7 cellular contexts compared by ENCODE assay signal in genomic region chr21:45315676-45316470, GRCh38. TPM values are rescaled to one million over a fixed set of nuclear protein-coding genes. Genes with fewer than 3 reads are reported as not detected.
DNase-seq lines count a peak whose midpoint lies in the region; ATAC-seq, FAIRE-seq and TF ChIP-seq lines count a peak whose summit lies in the region.
"Not testable (repeated sequence)": the region's sequence is repeated elsewhere in the genome, so short reads cannot be mapped to it uniquely, and the experiment has no call there.

No MANE protein-coding gene starts in this region.

- H3K9me3 ChIP-seq in IMR-90 (ENCODE audit: control insufficient read depth, insufficient read depth, low read length); K562 (replicated peaks; ENCODE audit: control insufficient read depth, insufficient read depth, low read depth, low read length); upper lobe of left lung: not testable (repeated sequence)

- H3K4me1 Mint-ChIP-seq in activated CD4-positive, alpha-beta T cell treated with anti-CD3 and anti-CD28 coated beads for 36 hours = not testable (repeated sequence)

- H3K14ac ChIP-seq in IMR-90 (replicated peaks; ENCODE audit: low read depth, low read length) = not testable (repeated sequence)

- TF ChIP-seq RAD21 in IMR-90 (IDR thresholded peaks at IDR 0.05; ENCODE audit: low read length); K562 (CRISPR knock-in tag; conservative IDR thresholded peaks at IDR 0.05 in 1 of 2, IDR thresholded peaks at IDR 0.05 in 1 of 2): not testable (repeated sequence)

- 0 out of 2 replicates have a peak overlapping the region, but pooled peaks have one; percentile 3 for H2BK20ac ChIP-seq in IMR-90 (ENCODE audit: low read depth, low read length)

- H4K8ac ChIP-seq in IMR-90 (ENCODE audit: low read depth in 2 of 2, low read length in 2 of 2) = not testable (repeated sequence)

- not testable (repeated sequence) for H3K27me3 Mint-ChIP-seq in activated CD4-positive, alpha-beta T cell treated with anti-CD3 and anti-CD28 coated beads for 36 hours

- 0 out of 2 replicates have a peak overlapping the region, but pooled peaks have one; percentile 46 for H4K91ac ChIP-seq in IMR-90 (ENCODE audit: insufficient read depth, low read depth, low read length)

- H3K27ac ChIP-seq in IMR-90 (ENCODE audit: insufficient read depth, low read length); K562 (ENCODE audit: extremely low read depth, low read depth, low read length): not testable (repeated sequence)
- H3K27ac ChIP-seq in upper lobe of left lung = peak overlapping the region; percentile 85 to 96 (median 91)

- not testable (repeated sequence) for H3K23ac ChIP-seq in IMR-90 (ENCODE audit: low read depth, low read length)

- not testable (repeated sequence) for H3K79me2 ChIP-seq in K562 (ENCODE audit: control insufficient read depth, insufficient read depth, low read length)

- TF ChIP-seq POLR2A in IMR-90 (IDR thresholded peaks at IDR 0.05; ENCODE audit: low read depth, low read length); K562 (conservative IDR thresholded peaks at IDR 0.05); upper lobe of left lung (IDR thresholded peaks at IDR 0.05): not testable (repeated sequence)

- not testable (repeated sequence) for H3K4me2 ChIP-seq in IMR-90 (ENCODE audit: low read depth, low read length); K562 (ENCODE audit: insufficient read depth, low read length)

- not testable (repeated sequence) for H3K9ac ChIP-seq in IMR-90 (ENCODE audit: low read depth, low read length); K562 (ENCODE audit: insufficient read depth in 1 of 2, low read depth in 2 of 2, low read length in 2 of 2)

- not testable (repeated sequence) for H3K9me3 Mint-ChIP-seq in activated CD4-positive, alpha-beta T cell treated with anti-CD3 and anti-CD28 coated beads for 36 hours (ENCODE audit: low read depth)

- not testable (repeated sequence) for FAIRE-seq in K562 (lab: Jason Lieb, UNC)

- dilution Hi-C loops in IMR-90 (cut with HindIII; ENCODE audit: low sequenced_read_pairs, unreplicated experiment) = not testable (repeated sequence)

- H3K36me3 ChIP-seq in IMR-90 (ENCODE audit: control insufficient read depth, insufficient read depth, low read length); K562 (ENCODE audit: control insufficient read depth, insufficient read depth, low read length); upper lobe of left lung: not testable (repeated sequence)

- ATAC-seq in IMR-90 (ENCODE audit: low read depth); activated CD4-positive, alpha-beta T cell treated with anti-CD3 and anti-CD28 coated beads for 36 hours; K562; upper lobe of left lung (ENCODE audit: low FRiP score in 2 of 2): not testable (repeated sequence)

- H3K4me3 Mint-ChIP-seq in activated CD4-positive, alpha-beta T cell treated with anti-CD3 and anti-CD28 coated beads for 36 hours = not testable (repeated sequence)

- H2BK5ac ChIP-seq in IMR-90 (ENCODE audit: low read depth, low read length, poor library complexity, severe bottlenecking) = not testable (repeated sequence)

- in situ Hi-C loops in IMR-90 (cut with MboI; ENCODE audit: low sequenced_read_pairs); K562 (cut with MboI): not testable (repeated sequence)

- H4K20me1 ChIP-seq in IMR-90 (ENCODE audit: insufficient read depth, low read length); K562 (replicated peaks; ENCODE audit: control insufficient read depth, insufficient read depth, low read length): not testable (repeated sequence)

- TF ChIP-seq EP300 in K562 (IDR thresholded peaks at IDR 0.05; ENCODE audit: low read length); upper lobe of left lung (IDR thresholded peaks at IDR 0.05): not testable (repeated sequence)

- H2BK120ac ChIP-seq in IMR-90 (ENCODE audit: low read depth, low read length) = not testable (repeated sequence)

- not testable (repeated sequence) for H3K27ac Mint-ChIP-seq in activated CD4-positive, alpha-beta T cell treated with anti-CD3 and anti-CD28 coated beads for 36 hours

- not testable (repeated sequence) for H3K4me3 ChIP-seq in IMR-90 (ENCODE audit: insufficient read depth, low read depth, low read length); K562; upper lobe of left lung

- not testable (repeated sequence) for H3K79me1 ChIP-seq in IMR-90 (ENCODE audit: low read depth in 1 of 2, low read length in 2 of 2)

- not testable (repeated sequence) for H3K27me3 ChIP-seq in IMR-90 (ENCODE audit: control insufficient read depth, insufficient read depth, low read length); upper lobe of left lung
- H3K27me3 ChIP-seq in K562 (ENCODE audit: control insufficient read depth in 2 of 2, insufficient read depth in 2 of 2, low read length in 2 of 2) = peaks cover 15 to 17% of the 10 kb centered on the region in 2 experiments; a peak in 4 of 5 replicates

- H2AFZ ChIP-seq in IMR-90 (replicated peaks; ENCODE audit: low read length, poor library complexity); K562 (ENCODE audit: low read depth, low read length): not testable (repeated sequence)

- TF ChIP-seq CTCF in IMR-90 (conservative IDR thresholded peaks at IDR 0.05; ENCODE audit: low read depth, low read length); K562 (IDR thresholded peaks at IDR 0.05 in 2 of 3, conservative IDR thresholded peaks at IDR 0.05 in 1 of 3; ENCODE audit: insufficient read depth in 2 of 3, low read depth in 1 of 3, low read length in 3 of 3); upper lobe of left lung (IDR thresholded peaks at IDR 0.05): not testable (repeated sequence)

- CTCF ChIA-PET in IMR-90 (lab: Yijun Ruan, JAX); activated CD4-positive, alpha-beta T cell treated with anti-CD3 and anti-CD28 coated beads for 36 hours (lab: Charles Lee): not testable (repeated sequence)
- CTCF ChIA-PET in K562 (lab: Yijun Ruan, JAX; ENCODE audit: low intra/inter-chr PET ratio) = interaction anchor here (0.6 kb wide), 1 partner anchor 177 kb away, joined by 3 read pairs; no protein-coding TSS in a partner anchor

- no CpG with 5 or more reads among the region's 7 CpGs for WGBS in IMR-90 (ENCODE audit: extremely low coverage in 2 of 2, insufficient read length in 1 of 2), 2 experiments
- whole genome bisulfite sequencing in K562 (ENCODE audit: insufficient coverage, low coverage, missing lambda C conversion rate) = 16% methylated on average over 7 of the region's 7 CpGs
- WGBS in upper lobe of left lung, 2 donors = 44 to 54% methylated on average over 7 of the region's 7 CpGs

- not testable (repeated sequence) for H3K36me3 Mint-ChIP-seq in activated CD4-positive, alpha-beta T cell treated with anti-CD3 and anti-CD28 coated beads for 36 hours (ENCODE audit: low read depth)

- H3K9me1 ChIP-seq in IMR-90 (ENCODE audit: insufficient read depth, low read length) = peaks cover 22% of the 10 kb centered on the region
- H3K9me1 ChIP-seq in K562 (ENCODE audit: control insufficient read depth, insufficient read depth, low read length) = not testable (repeated sequence)

- intact Hi-C loops in IMR-90 (cut with micrococcal nuclease); activated CD4-positive, alpha-beta T cell treated with anti-CD3 and anti-CD28 coated beads for 36 hours (cut with DNase I, micrococcal nuclease); K562 (cut with micrococcal nuclease); cardiac septum (cut with DNase I): not testable (repeated sequence)

- not testable (repeated sequence) for H4K5ac ChIP-seq in IMR-90 (ENCODE audit: low read depth, low read length)

- BruUV-seq in IMR-90 (replicated peaks; lab: Mats Ljungman, UMichigan); K562 (replicated peaks; lab: Mats Ljungman, UMichigan): not testable (repeated sequence)

- not testable (repeated sequence) for H2AK9ac ChIP-seq in IMR-90 (replicated peaks; ENCODE audit: low read depth, low read length, poor library complexity)

- not testable (repeated sequence) for H3K56ac ChIP-seq in IMR-90 (ENCODE audit: extremely low read depth, insufficient read depth, low read length)

- POLR2A ChIA-PET in IMR-90 (lab: Charles Lee; ENCODE audit: unreplicated experiment); activated CD4-positive, alpha-beta T cell treated with anti-CD3 and anti-CD28 coated beads for 36 hours (lab: Charles Lee): not testable (repeated sequence)
- POLR2A ChIA-PET in K562 (lab: Yijun Ruan, JAX) = interaction anchor here (1.1 kb wide), 1 partner anchor 163 kb away, joined by 3 read pairs; no protein-coding TSS in a partner anchor

- H2AK5ac ChIP-seq in IMR-90 (ENCODE audit: low read depth, low read length) = peak overlapping the region; percentile 61; the same call in 1 of the 2 replicates

- H2BK15ac ChIP-seq in IMR-90 (ENCODE audit: low read depth, low read length) = not testable (repeated sequence)

- H3K4me1 ChIP-seq in IMR-90 (ENCODE audit: control insufficient read depth, insufficient read depth, low read length) (peaks cover 28% of the 10 kb centered on the region), K562 (replicated peaks in 1 of 2; ENCODE audit: control insufficient read depth in 2 of 2, insufficient read depth in 2 of 2, low read length in 2 of 2) (peaks cover 4 to 38% of the 10 kb centered on the region in 2 experiments; a peak in 4 of 5 replicates), upper lobe of left lung (peaks cover 33 to 40% (median 39%) of the 10 kb centered on the region in 4 donors)

- H3K18ac ChIP-seq in IMR-90 (ENCODE audit: low read depth, low read length) = not testable (repeated sequence)

- H3K4ac ChIP-seq in IMR-90 (ENCODE audit: low read depth, low read length) = not testable (repeated sequence)

- DNase-seq in DMS 273 treated with DMSO at 0.1 percent for 48 hours (lab: John Stamatoyannopoulos, UW) = peak; percentile 53
- not testable (repeated sequence) for DNase-seq in IMR-90; K562 (ENCODE audit: extremely low read depth in 1 of 4, low spot score in 3 of 4); upper lobe of left lung
- DNase-seq in NCI-H526 treated with DMSO at 0.1 percent for 48 hours (lab: John Stamatoyannopoulos, UW) = peak; percentile 16
- peak; percentile 0 for DNase-seq in activated CD4-positive, alpha-beta T cell treated with anti-CD3 and anti-CD28 coated beads for 36 hours
- DNase-seq in cardiac septum (ENCODE audit: low spot score) = peak; percentile 3

RNA-seq across cellular contexts. Expression of gene POFUT2, which starts 28.2 kb away (rescaled TPM):
- total RNA-seq in IMR-90 (2012; rRNA removed) = 18.8 and 23.9 TPM in 2 replicates
- polyA plus RNA-seq in IMR-90 (2012; rRNA removed) = 58.5 and 59.3 TPM in 2 replicates
- 46.5 and 53.6 TPM in 2 replicates for polyA plus RNA-seq in IMR-90 (2012; cell fraction: cytosol; rRNA removed)
- 236 and 251 TPM in 2 replicates for polyA plus RNA-seq in IMR-90 (2012; cell fraction: nucleus; rRNA removed; ENCODE audit: low replicate concordance)
- total RNA-seq in activated CD4-positive, alpha-beta T cell treated with anti-CD3 and anti-CD28 coated beads for 36 hours = 10 to 100 TPM; 14.7 to 14.9 TPM
- total RNA-seq in K562 (2011; cell fraction: chromatin; rRNA removed; ENCODE audit: low replicate concordance) = 120 and 232 TPM in 2 replicates
- 126 and 138 TPM in 2 replicates for total RNA-seq in K562 (2011; cell fraction: nucleolus; rRNA removed)
- 113 and 131 TPM in 2 replicates for total RNA-seq in K562 (2011; cell fraction: nucleoplasm; rRNA removed)
- 11.0 and 16.7 TPM in 2 replicates for total RNA-seq in K562 (2014; rRNA removed)
- 7.6 and 9.2 TPM in 2 replicates for total RNA-seq in K562 (2014; rRNA removed; fragmentation: Illumina TruSeq; extraction: Trizol)
- 9.2 and 9.5 TPM in 2 replicates for total RNA-seq in K562 (2015; rRNA removed; fragmentation: Illumina TruSeq; extraction: Trizol)
- 24.2 and 24.6 TPM in 2 replicates for total RNA-seq in K562 (2021)
- polyA plus RNA-seq in K562 (2011; rRNA removed) = 15.6 and 25.2 TPM in 2 replicates
- polyA plus RNA-seq in K562 (2011; cell fraction: cytosol; rRNA removed) = 9.5 and 12.5 TPM in 2 replicates
- 152 and 163 TPM in 2 replicates for polyA plus RNA-seq in K562 (2011; cell fraction: nucleus; rRNA removed)
- polyA plus RNA-seq in K562 (2012) = 16.7 and 35.4 TPM in 2 replicates
- polyA plus RNA-seq in K562 (2014; fragmentation: Illumina TruSeq; extraction: Trizol) = 18.0 and 21.0 TPM in 2 replicates
- 1 to 10 TPM; 1.1 to 2.9 TPM for polyA plus RNA-seq in K562 (2014; fragmentation: Nextera tagmentation; extraction: Ambion mirVana)
- polyA plus RNA-seq in K562 (2014; rRNA removed) = 18.3 and 21.2 TPM in 2 replicates
- polyA minus RNA-seq in K562 (2011; rRNA and poly(A)+ RNA removed) = 6.4 and 6.5 TPM in 2 replicates
- polyA minus RNA-seq in K562 (2011; cell fraction: cytosol; rRNA and poly(A)+ RNA removed) = 3.6 and 8.4 TPM in 2 replicates
- polyA minus RNA-seq in K562 (2011; cell fraction: nucleus; rRNA and poly(A)+ RNA removed) = 33.5 and 49.3 TPM in 2 replicates
- 20.1 TPM for total RNA-seq in cardiac septum
- 10 to 100 TPM; 19.9 to 89.1 (median 32.5) TPM for total RNA-seq in upper lobe of left lung
